Comparison of ENCODE assay signal across 6 cellular contexts in genomic region chr19:1468274-1469199, GRCh38. TPM values are rescaled to one million over a fixed set of nuclear protein-coding genes. Genes with fewer than 3 reads are reported as not detected.
A peak's percentile ranks its signal among the peaks of the same experiment; 100 is the strongest.
DNase-seq lines count a peak whose midpoint lies in the region; ATAC-seq and TF ChIP-seq lines count a peak whose summit lies in the region.

No MANE protein-coding gene starts in this region.

- peaks cover 83% of the 10 kb centered on the region for H3K27me3 ChIP-seq in lower lobe of right lung (ENCODE audit: low read depth)

- TF ChIP-seq CTCF in lower lobe of right lung (IDR thresholded peaks at IDR 0.05) = no peak

- DNase-seq in D341Med (ENCODE audit: low spot score) (peak; percentile 79), lower lobe of right lung (no peak), NK-92 (lab: John Stamatoyannopoulos, UW; ENCODE audit: unreplicated experiment) (no peak), NCI-H146 treated with DMSO at 0.1 percent for 48 hours (lab: John Stamatoyannopoulos, UW; ENCODE audit: unreplicated experiment) (no peak)
- DNase-seq in activated CD4-positive, CD25-positive, alpha-beta regulatory T cell treated with anti-CD3 and anti-CD28 coated beads, Interleukin-2, amount 50 U/mL, for 72 hours = peak; percentile 49

- H3K36me3 ChIP-seq in lower lobe of right lung = no peaks in the 10 kb centered on the region

- H3K4me1 ChIP-seq in lower lobe of right lung = peaks cover 73% of the 10 kb centered on the region

- H3K4me3 ChIP-seq in lower lobe of right lung = peak overlapping the region; percentile 3

- ATAC-seq in lower lobe of right lung = no peak
- ATAC-seq in HG03159 (IDR thresholded peaks at IDR 0.05; ENCODE audit: unreplicated experiment) = no peak

- H3K27ac ChIP-seq in lower lobe of right lung = no peak overlapping the region

- H3K9me3 ChIP-seq in lower lobe of right lung = no peaks in the 10 kb centered on the region

- intact Hi-C loops in lower lobe of right lung (cut with DNase I) = no loop called here

RNA-seq across cellular contexts. Expression of gene C19orf25, which starts 10.5 kb away (rescaled TPM):
- 28.5 TPM for total RNA-seq in lower lobe of right lung

RNA-seq across cellular contexts. Expression of gene APC2, which starts 18.6 kb away (rescaled TPM):
- total RNA-seq in lower lobe of right lung = 0.12 TPM

RNA-seq across cellular contexts. Expression of gene PCSK4, which starts 21.6 kb away (rescaled TPM):
- total RNA-seq in lower lobe of right lung = 7.4 TPM

RNA-seq across cellular contexts. Expression of gene REEP6, which starts 22.4 kb away (rescaled TPM):
- 2.5 TPM for total RNA-seq in lower lobe of right lung

RNA-seq across cellular contexts. Expression of gene RPS15, which starts 30.3 kb away (rescaled TPM):
- total RNA-seq in lower lobe of right lung = 854 TPM

Comparison
In these comparisons a context has a peak if more than half of its experiments do, and no peak if none do; other contexts are left out.
1. DNase-seq: peak in D341Med (single experiment) and activated CD4-positive, CD25-positive, alpha-beta regulatory T cell treated with anti-CD3 and anti-CD28 coated beads, Interleukin-2, amount 50 U/mL, for 72 hours (single experiment); none in lower lobe of right lung (single experiment), NK-92 (single experiment) and NCI-H146 treated with DMSO at 0.1 percent for 48 hours (single experiment).